ENCODE assay signal across 8 cellular contexts in genomic region chr14:36655963-36656768, GRCh38. TPM values are rescaled to one million over a fixed set of nuclear protein-coding genes. Genes with fewer than 3 reads are reported as not detected.
DNase-seq lines count a peak whose midpoint lies in the region; ATAC-seq and TF ChIP-seq lines count a peak whose summit lies in the region.

No MANE protein-coding gene starts in this region.

- H3K27ac ChIP-seq in CD4-positive, alpha-beta memory T cell (ENCODE audit: low read depth, low read length): no peak overlapping the region
- H3K27ac ChIP-seq in adrenal gland: no peak overlapping the region

- TF ChIP-seq CTCF in kidney epithelial cell (IDR thresholded peaks at IDR 0.05; ENCODE audit: insufficient read depth, low read length, poor library complexity, severe bottlenecking) (peak; percentile 42), adrenal gland (IDR thresholded peaks at IDR 0.05) (peak in 2 of 6 experiments; percentile 15 to 31)

- no peak overlapping the region for H3K4me3 ChIP-seq in CD4-positive, alpha-beta memory T cell (ENCODE audit: low read length in 2 of 2)
- no peak overlapping the region for H3K4me3 ChIP-seq in kidney epithelial cell (ENCODE audit: low read depth, low read length)
- H3K4me3 ChIP-seq in adrenal gland: no peak overlapping the region

- H3K27ac Mint-ChIP-seq in CD4-positive, alpha-beta memory T cell: no peak overlapping the region
- H3K27ac Mint-ChIP-seq in activated naive CD8-positive, alpha-beta T cell: no peak overlapping the region

- CTCF ChIA-PET in CD4-positive, alpha-beta memory T cell (lab: Charles Lee; ENCODE audit: partially characterized antibody): no interaction called here

- no peak for TF ChIP-seq POLR2A in adrenal gland (IDR thresholded peaks at IDR 0.05)

- peak in 1 of 5 donors; percentile 32 for DNase-seq in CD4-positive, alpha-beta memory T cell
- DNase-seq in kidney epithelial cell (ENCODE audit: low read depth): no peak
- no peak for DNase-seq in NCI-H1105 treated with DMSO at 0.1 percent for 48 hours (lab: John Stamatoyannopoulos, UW)
- DNase-seq in GF-D8 (lab: John Stamatoyannopoulos, UW): no peak
- no peak for DNase-seq in adrenal gland
- no peak for DNase-seq in GDM1 (lab: John Stamatoyannopoulos, UW)

- H3K9me3 ChIP-seq in CD4-positive, alpha-beta memory T cell (ENCODE audit: control insufficient read depth in 1 of 2, low read length in 2 of 2): no peaks in the 10 kb centered on the region
- no peaks in the 10 kb centered on the region for H3K9me3 ChIP-seq in adrenal gland (replicated peaks in 1 of 3)

- H3K4me1 ChIP-seq in CD4-positive, alpha-beta memory T cell (ENCODE audit: insufficient read depth, low read length): peaks cover 19% of the 10 kb centered on the region
- peaks cover 0 to 6% of the 10 kb centered on the region in 2 donors for H3K4me1 ChIP-seq in adrenal gland (replicated peaks in 1 of 2)

- no peaks in the 10 kb centered on the region for H3K36me3 ChIP-seq in CD4-positive, alpha-beta memory T cell (ENCODE audit: insufficient read depth, low read length)
- H3K36me3 ChIP-seq in kidney epithelial cell (ENCODE audit: control insufficient read depth, insufficient read depth, low read length) (no peaks in the 10 kb centered on the region), adrenal gland (replicated peaks in 1 of 2) (no peaks in the 10 kb centered on the region)

- POLR2A ChIA-PET in CD4-positive, alpha-beta memory T cell (lab: Charles Lee; ENCODE audit: partially characterized antibody): no interaction called here

- peaks cover 0 to 12% (median 7%) of the 10 kb centered on the region in 8 donors for H3K9me3 Mint-ChIP-seq in CD4-positive, alpha-beta memory T cell
- no peaks in the 10 kb centered on the region for H3K9me3 Mint-ChIP-seq in activated naive CD8-positive, alpha-beta T cell (ENCODE audit: low read depth)

- H3K4me1 Mint-ChIP-seq in CD4-positive, alpha-beta memory T cell: peaks cover 14 to 49% (median 26%) of the 10 kb centered on the region in 4 donors
- H3K4me1 Mint-ChIP-seq in activated naive CD8-positive, alpha-beta T cell (ENCODE audit: low read depth): peaks cover 41% of the 10 kb centered on the region

- intact Hi-C loops in CD4-positive, alpha-beta memory T cell (cut with micrococcal nuclease): no loop called here
- intact Hi-C loops in adrenal gland (cut with DNase I): loop anchor here in 1 of 2 donors (10.0 kb wide), 1 partner anchor 279 kb away; no protein-coding TSS in a partner anchor

- peaks cover 0 to 1% of the 10 kb centered on the region in 2 donors for H3K36me3 Mint-ChIP-seq in CD4-positive, alpha-beta memory T cell
- H3K36me3 Mint-ChIP-seq in activated naive CD8-positive, alpha-beta T cell: peaks cover 3% of the 10 kb centered on the region

- H3K27me3 ChIP-seq in CD4-positive, alpha-beta memory T cell (ENCODE audit: insufficient read depth, low read length): peaks cover 55% of the 10 kb centered on the region
- H3K27me3 ChIP-seq in kidney epithelial cell (ENCODE audit: control insufficient read depth, insufficient read depth, low read length): peaks cover 82% of the 10 kb centered on the region
- peaks cover 97% of the 10 kb centered on the region for H3K27me3 ChIP-seq in adrenal gland

- H3K4me3 Mint-ChIP-seq in CD4-positive, alpha-beta memory T cell: peak overlapping the region in 7 of 8 donors; percentile 30 to 74 (median 68)
- peak overlapping the region; percentile 53 for H3K4me3 Mint-ChIP-seq in activated naive CD8-positive, alpha-beta T cell

- peaks cover 61 to 67% of the 10 kb centered on the region in 2 donors for H3K27me3 Mint-ChIP-seq in CD4-positive, alpha-beta memory T cell
- H3K27me3 Mint-ChIP-seq in activated naive CD8-positive, alpha-beta T cell: peaks cover 60% of the 10 kb centered on the region

- ATAC-seq in HG03432 (IDR thresholded peaks at IDR 0.05; ENCODE audit: unreplicated experiment): peak; percentile 39

- 7 to 11% (median 8%) methylated on average over 19 to 52 of the region's 52 CpGs for WGBS in adrenal gland, 4 donors

RNA-seq across cellular contexts. Expression of gene PAX9, which starts 5.5 kb away (rescaled TPM):
- not detected for total RNA-seq in CD4-positive, alpha-beta memory T cell
- under 1 TPM in 1 of 2 donors, not detected in 1; 0.03 TPM for polyA plus RNA-seq in CD4-positive, alpha-beta memory T cell
- total RNA-seq in kidney epithelial cell (0.13 TPM in 1 of 2 replicates, not detected in the other), adrenal gland (not detected)
- under 1 TPM in 2 of 3 donors, not detected in 1; under 0.01 to 0.04 TPM for polyA plus RNA-seq in adrenal gland
